Comparison of ENCODE assay signal across 1 cellular context in genomic region chr21:34579411-34579810, GRCh38.
TF ChIP-seq lines count a peak whose summit lies in the region.

No MANE protein-coding gene starts in this region.

TF ChIP-seq in HepG2, 621 proteins besides CTCF, POLR2A, EP300 and RAD21 (continued from another document):
- TF ChIP-seq, protein P1, sequence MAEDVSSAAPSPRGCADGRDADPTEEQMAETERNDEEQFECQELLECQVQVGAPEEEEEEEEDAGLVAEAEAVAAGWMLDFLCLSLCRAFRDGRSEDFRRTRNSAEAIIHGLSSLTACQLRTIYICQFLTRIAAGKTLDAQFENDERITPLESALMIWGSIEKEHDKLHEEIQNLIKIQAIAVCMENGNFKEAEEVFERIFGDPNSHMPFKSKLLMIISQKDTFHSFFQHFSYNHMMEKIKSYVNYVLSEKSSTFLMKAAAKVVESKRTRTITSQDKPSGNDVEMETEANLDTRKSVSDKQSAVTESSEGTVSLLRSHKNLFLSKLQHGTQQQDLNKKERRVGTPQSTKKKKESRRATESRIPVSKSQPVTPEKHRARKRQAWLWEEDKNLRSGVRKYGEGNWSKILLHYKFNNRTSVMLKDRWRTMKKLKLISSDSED (CRISPR knock-in tag; IDR thresholded peaks at IDR 0.05), result no peak
- TF ChIP-seq ZBTB3 (CRISPR knock-in tag; IDR thresholded peaks at IDR 0.05; ENCODE audit: borderline replicate concordance, low read depth) (no peak), ZNF720 (CRISPR knock-in tag; IDR thresholded peaks at IDR 0.05) (no peak), ZNF354B (CRISPR knock-in tag; IDR thresholded peaks at IDR 0.05) (no peak), DNMT3B (CRISPR knock-in tag; conservative IDR thresholded peaks at IDR 0.05) (no peak), ZFY (CRISPR knock-in tag; IDR thresholded peaks at IDR 0.05) (no peak), ZNF746 (CRISPR knock-in tag; IDR thresholded peaks at IDR 0.05) (no peak), ZNF674 (CRISPR knock-in tag; IDR thresholded peaks at IDR 0.05; ENCODE audit: low read depth) (no peak), ZNF253 (CRISPR knock-in tag; IDR thresholded peaks at IDR 0.05; ENCODE audit: borderline replicate concordance) (no peak), FOXK1 (CRISPR knock-in tag; IDR thresholded peaks at IDR 0.05; ENCODE audit: borderline replicate concordance, low read depth) (no peak), ZSCAN31 (CRISPR knock-in tag; IDR thresholded peaks at IDR 0.05; ENCODE audit: low read depth) (no peak), MAFG (CRISPR knock-in tag; IDR thresholded peaks at IDR 0.05) (no peak), HNRNPH1 (optimal IDR thresholded peaks at IDR 0.05; ENCODE audit: low read depth, low read length) (no peak), ZNF773 (CRISPR knock-in tag; IDR thresholded peaks at IDR 0.05; ENCODE audit: borderline replicate concordance) (no peak), ZKSCAN1 (IDR thresholded peaks at IDR 0.05; ENCODE audit: low read length) (no peak)
- TF ChIP-seq, protein P2, sequence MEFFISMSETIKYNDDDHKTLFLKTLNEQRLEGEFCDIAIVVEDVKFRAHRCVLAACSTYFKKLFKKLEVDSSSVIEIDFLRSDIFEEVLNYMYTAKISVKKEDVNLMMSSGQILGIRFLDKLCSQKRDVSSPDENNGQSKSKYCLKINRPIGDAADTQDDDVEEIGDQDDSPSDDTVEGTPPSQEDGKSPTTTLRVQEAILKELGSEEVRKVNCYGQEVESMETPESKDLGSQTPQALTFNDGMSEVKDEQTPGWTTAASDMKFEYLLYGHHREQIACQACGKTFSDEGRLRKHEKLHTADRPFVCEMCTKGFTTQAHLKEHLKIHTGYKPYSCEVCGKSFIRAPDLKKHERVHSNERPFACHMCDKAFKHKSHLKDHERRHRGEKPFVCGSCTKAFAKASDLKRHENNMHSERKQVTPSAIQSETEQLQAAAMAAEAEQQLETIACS (CRISPR knock-in tag; IDR thresholded peaks at IDR 0.05), result no peak
- TF ChIP-seq, protein P3, sequence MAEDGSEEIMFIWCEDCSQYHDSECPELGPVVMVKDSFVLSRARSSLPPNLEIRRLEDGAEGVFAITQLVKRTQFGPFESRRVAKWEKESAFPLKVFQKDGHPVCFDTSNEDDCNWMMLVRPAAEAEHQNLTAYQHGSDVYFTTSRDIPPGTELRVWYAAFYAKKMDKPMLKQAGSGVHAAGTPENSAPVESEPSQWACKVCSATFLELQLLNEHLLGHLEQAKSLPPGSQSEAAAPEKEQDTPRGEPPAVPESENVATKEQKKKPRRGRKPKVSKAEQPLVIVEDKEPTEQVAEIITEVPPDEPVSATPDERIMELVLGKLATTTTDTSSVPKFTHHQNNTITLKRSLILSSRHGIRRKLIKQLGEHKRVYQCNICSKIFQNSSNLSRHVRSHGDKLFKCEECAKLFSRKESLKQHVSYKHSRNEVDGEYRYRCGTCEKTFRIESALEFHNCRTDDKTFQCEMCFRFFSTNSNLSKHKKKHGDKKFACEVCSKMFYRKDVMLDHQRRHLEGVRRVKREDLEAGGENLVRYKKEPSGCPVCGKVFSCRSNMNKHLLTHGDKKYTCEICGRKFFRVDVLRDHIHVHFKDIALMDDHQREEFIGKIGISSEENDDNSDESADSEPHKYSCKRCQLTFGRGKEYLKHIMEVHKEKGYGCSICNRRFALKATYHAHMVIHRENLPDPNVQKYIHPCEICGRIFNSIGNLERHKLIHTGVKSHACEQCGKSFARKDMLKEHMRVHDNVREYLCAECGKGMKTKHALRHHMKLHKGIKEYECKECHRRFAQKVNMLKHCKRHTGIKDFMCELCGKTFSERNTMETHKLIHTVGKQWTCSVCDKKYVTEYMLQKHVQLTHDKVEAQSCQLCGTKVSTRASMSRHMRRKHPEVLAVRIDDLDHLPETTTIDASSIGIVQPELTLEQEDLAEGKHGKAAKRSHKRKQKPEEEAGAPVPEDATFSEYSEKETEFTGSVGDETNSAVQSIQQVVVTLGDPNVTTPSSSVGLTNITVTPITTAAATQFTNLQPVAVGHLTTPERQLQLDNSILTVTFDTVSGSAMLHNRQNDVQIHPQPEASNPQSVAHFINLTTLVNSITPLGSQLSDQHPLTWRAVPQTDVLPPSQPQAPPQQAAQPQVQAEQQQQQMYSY (CRISPR knock-in tag; IDR thresholded peaks at IDR 0.05), result no peak
- TF ChIP-seq, protein P4, sequence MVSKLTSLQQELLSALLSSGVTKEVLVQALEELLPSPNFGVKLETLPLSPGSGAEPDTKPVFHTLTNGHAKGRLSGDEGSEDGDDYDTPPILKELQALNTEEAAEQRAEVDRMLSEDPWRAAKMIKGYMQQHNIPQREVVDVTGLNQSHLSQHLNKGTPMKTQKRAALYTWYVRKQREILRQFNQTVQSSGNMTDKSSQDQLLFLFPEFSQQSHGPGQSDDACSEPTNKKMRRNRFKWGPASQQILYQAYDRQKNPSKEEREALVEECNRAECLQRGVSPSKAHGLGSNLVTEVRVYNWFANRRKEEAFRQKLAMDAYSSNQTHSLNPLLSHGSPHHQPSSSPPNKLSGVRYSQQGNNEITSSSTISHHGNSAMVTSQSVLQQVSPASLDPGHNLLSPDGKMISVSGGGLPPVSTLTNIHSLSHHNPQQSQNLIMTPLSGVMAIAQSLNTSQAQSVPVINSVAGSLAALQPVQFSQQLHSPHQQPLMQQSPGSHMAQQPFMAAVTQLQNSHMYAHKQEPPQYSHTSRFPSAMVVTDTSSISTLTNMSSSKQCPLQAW (CRISPR knock-in tag; IDR thresholded peaks at IDR 0.05), result no peak
- TF ChIP-seq, protein P5, sequence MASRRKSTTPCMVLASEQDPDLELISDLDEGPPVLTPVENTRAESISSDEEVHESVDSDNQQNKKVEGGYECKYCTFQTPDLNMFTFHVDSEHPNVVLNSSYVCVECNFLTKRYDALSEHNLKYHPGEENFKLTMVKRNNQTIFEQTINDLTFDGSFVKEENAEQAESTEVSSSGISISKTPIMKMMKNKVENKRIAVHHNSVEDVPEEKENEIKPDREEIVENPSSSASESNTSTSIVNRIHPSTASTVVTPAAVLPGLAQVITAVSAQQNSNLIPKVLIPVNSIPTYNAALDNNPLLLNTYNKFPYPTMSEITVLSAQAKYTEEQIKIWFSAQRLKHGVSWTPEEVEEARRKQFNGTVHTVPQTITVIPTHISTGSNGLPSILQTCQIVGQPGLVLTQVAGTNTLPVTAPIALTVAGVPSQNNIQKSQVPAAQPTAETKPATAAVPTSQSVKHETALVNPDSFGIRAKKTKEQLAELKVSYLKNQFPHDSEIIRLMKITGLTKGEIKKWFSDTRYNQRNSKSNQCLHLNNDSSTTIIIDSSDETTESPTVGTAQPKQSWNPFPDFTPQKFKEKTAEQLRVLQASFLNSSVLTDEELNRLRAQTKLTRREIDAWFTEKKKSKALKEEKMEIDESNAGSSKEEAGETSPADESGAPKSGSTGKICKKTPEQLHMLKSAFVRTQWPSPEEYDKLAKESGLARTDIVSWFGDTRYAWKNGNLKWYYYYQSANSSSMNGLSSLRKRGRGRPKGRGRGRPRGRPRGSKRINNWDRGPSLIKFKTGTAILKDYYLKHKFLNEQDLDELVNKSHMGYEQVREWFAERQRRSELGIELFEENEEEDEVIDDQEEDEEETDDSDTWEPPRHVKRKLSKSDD (CRISPR knock-in tag; IDR thresholded peaks at IDR 0.05; ENCODE audit: low read depth), result no peak
